In genomic region chr20:54897787-54898186, GRCh38 we compare ENCODE assay signal across 1 cellular context.
TF ChIP-seq lines count a peak whose summit lies in the region.

No MANE protein-coding gene starts in this region.

TF ChIP-seq in GM23338, 12 proteins besides CTCF, POLR2A, EP300 and RAD21 (continued from another document):
- TF ChIP-seq, protein P1, sequence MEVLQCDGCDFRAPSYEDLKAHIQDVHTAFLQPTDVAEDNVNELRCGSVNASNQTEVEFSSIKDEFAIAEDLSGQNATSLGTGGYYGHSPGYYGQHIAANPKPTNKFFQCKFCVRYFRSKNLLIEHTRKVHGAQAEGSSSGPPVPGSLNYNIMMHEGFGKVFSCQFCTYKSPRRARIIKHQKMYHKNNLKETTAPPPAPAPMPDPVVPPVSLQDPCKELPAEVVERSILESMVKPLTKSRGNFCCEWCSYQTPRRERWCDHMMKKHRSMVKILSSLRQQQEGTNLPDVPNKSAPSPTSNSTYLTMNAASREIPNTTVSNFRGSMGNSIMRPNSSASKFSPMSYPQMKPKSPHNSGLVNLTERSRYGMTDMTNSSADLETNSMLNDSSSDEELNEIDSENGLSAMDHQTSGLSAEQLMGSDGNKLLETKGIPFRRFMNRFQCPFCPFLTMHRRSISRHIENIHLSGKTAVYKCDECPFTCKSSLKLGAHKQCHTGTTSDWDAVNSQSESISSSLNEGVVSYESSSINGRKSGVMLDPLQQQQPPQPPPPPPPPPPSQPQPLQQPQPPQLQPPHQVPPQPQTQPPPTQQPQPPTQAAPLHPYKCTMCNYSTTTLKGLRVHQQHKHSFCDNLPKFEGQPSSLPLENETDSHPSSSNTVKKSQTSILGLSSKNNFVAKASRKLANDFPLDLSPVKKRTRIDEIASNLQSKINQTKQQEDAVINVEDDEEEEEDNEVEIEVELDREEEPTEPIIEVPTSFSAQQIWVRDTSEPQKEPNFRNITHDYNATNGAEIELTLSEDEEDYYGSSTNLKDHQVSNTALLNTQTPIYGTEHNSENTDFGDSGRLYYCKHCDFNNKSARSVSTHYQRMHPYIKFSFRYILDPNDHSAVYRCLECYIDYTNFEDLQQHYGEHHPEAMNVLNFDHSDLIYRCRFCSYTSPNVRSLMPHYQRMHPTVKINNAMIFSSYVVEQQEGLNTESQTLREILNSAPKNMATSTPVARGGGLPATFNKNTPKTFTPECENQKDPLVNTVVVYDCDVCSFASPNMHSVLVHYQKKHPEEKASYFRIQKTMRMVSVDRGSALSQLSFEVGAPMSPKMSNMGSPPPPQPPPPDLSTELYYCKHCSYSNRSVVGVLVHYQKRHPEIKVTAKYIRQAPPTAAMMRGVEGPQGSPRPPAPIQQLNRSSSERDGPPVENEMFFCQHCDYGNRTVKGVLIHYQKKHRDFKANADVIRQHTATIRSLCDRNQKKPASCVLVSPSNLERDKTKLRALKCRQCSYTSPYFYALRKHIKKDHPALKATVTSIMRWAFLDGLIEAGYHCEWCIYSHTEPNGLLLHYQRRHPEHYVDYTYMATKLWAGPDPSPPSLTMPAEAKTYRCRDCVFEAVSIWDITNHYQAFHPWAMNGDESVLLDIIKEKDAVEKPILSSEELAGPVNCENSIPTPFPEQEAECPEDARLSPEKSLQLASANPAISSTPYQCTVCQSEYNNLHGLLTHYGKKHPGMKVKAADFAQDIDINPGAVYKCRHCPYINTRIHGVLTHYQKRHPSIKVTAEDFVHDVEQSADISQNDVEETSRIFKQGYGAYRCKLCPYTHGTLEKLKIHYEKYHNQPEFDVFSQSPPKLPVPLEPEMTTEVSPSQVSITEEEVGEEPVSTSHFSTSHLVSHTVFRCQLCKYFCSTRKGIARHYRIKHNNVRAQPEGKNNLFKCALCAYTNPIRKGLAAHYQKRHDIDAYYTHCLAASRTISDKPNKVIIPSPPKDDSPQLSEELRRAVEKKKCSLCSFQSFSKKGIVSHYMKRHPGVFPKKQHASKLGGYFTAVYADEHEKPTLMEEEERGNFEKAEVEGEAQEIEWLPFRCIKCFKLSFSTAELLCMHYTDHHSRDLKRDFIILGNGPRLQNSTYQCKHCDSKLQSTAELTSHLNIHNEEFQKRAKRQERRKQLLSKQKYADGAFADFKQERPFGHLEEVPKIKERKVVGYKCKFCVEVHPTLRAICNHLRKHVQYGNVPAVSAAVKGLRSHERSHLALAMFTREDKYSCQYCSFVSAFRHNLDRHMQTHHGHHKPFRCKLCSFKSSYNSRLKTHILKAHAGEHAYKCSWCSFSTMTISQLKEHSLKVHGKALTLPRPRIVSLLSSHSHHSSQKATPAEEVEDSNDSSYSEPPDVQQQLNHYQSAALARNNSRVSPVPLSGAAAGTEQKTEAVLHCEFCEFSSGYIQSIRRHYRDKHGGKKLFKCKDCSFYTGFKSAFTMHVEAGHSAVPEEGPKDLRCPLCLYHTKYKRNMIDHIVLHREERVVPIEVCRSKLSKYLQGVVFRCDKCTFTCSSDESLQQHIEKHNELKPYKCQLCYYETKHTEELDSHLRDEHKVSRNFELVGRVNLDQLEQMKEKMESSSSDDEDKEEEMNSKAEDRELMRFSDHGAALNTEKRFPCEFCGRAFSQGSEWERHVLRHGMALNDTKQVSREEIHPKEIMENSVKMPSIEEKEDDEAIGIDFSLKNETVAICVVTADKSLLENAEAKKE (CRISPR knock-in tag; IDR thresholded peaks at IDR 0.05): no peak
- TF ChIP-seq JUNB (IDR thresholded peaks at IDR 0.05; ENCODE audit: unreplicated experiment): no peak
- no peak for TF ChIP-seq POLR2AphosphoS5 (IDR thresholded peaks at IDR 0.05; ENCODE audit: low read depth)
- TF ChIP-seq CREB1 (CRISPR knock-in tag; IDR thresholded peaks at IDR 0.05; ENCODE audit: low read depth): no peak
- TF ChIP-seq NANOG (IDR thresholded peaks at IDR 0.05; ENCODE audit: borderline replicate concordance): no peak
- TF ChIP-seq EZH2 (IDR thresholded peaks at IDR 0.05; ENCODE audit: low read depth, unreplicated experiment): no peak
